Comparison of ENCODE assay signal across 9 cellular contexts in the genomic region with DNA sequence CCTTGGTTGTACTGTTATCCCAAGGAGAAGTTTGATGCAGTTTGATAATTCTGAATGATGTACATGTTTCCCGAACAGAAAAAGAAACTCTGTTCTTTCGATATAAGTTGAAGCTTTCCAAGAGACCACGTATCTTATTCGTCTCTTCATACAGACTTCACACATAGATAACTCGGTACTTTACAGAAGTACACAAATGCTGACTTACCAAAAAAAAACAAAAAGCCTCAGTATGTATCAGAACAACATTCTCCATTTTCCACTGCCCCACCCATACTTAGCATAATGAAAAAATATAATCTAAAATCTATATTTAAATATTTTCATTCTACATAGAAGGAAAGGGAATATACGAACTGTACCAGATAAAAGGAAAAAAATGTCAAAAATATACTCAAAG. TPM values are rescaled to one million over a fixed set of nuclear protein-coding genes. Genes with fewer than 3 reads are reported as not detected.
DNase-seq lines count a peak whose midpoint lies in the region; ATAC-seq and TF ChIP-seq lines count a peak whose summit lies in the region.
"Had no signal": no experiment of that assay in that cellular context is flagged by ENCODE, and none has a peak within 500 bp of the region (broad histone marks: within the 10 kb centered on the region; RNA-seq: fewer than 3 reads in every experiment).

No MANE protein-coding gene starts in this region.

- H3K9me3 ChIP-seq in MG63 (no peaks in the 10 kb centered on the region), endodermal cell (ENCODE audit: control insufficient read depth, low read length) (no peaks in the 10 kb centered on the region), trophoblast cell (ENCODE audit: insufficient read depth, low read depth, low read length) (no peaks in the 10 kb centered on the region)
- H3K9me3 ChIP-seq: upper lobe of right lung had no signal

- H3K27ac Mint-ChIP-seq in endodermal cell = peak overlapping the region; percentile 4

- peak overlapping the region; percentile 77 for H3K4me3 Mint-ChIP-seq in endodermal cell

- no peak overlapping the region for H4K8ac ChIP-seq in trophoblast cell (ENCODE audit: low read depth, low read length)

- H3K4ac ChIP-seq in trophoblast cell (ENCODE audit: low read depth, low read length) = peak overlapping the region; percentile 99

- H3K4me3 ChIP-seq in GM12865 (ENCODE audit: low read depth, low read length) (peak overlapping the region; percentile 99), MG63 (peak overlapping the region; percentile 95), endodermal cell (ENCODE audit: low read length) (peak overlapping the region; percentile 84), trophoblast cell (ENCODE audit: low read depth, low read length) (no peak overlapping the region)

- no peak overlapping the region for H2AFZ ChIP-seq in trophoblast cell (ENCODE audit: insufficient read depth, low read length, poor library complexity)

- H2BK12ac ChIP-seq in trophoblast cell (ENCODE audit: low read length) = no peak overlapping the region

- H3K18ac ChIP-seq in trophoblast cell (ENCODE audit: low read length) = no peak overlapping the region

- H3K4me2 ChIP-seq in trophoblast cell (ENCODE audit: low read length) = no peak overlapping the region

- no peak overlapping the region for H2BK120ac ChIP-seq in trophoblast cell (ENCODE audit: insufficient read depth, low read length, poor library complexity)

- no peak overlapping the region for H4K12ac ChIP-seq in trophoblast cell (ENCODE audit: low read depth, low read length)

- H3K36me3 ChIP-seq in MG63 = no peaks in the 10 kb centered on the region
- no peaks in the 10 kb centered on the region for H3K36me3 ChIP-seq in endodermal cell (ENCODE audit: control insufficient read depth, insufficient read depth, low read length)
- peaks cover 0 to 1% of the 10 kb centered on the region in 2 experiments for H3K36me3 ChIP-seq in trophoblast cell (ENCODE audit: control insufficient read depth in 1 of 2, insufficient read depth in 2 of 2, low read length in 2 of 2)
- H3K36me3 ChIP-seq: upper lobe of right lung had no signal

- H4K91ac ChIP-seq in trophoblast cell (ENCODE audit: low read depth, low read length) = no peak overlapping the region

- H2BK5ac ChIP-seq in trophoblast cell (ENCODE audit: low read depth, low read length, poor library complexity) = no peak overlapping the region

- 88% methylated on average over 5 of the region's 6 CpGs for WGBS in endodermal cell (ENCODE audit: insufficient coverage in 1 of 2, insufficient read length in 1 of 2), 2 experiments
- WGBS in trophoblast cell (ENCODE audit: extremely low coverage, insufficient coverage, insufficient read length) = no CpG with 5 or more reads among the region's 6 CpGs

- no peak overlapping the region for H3K23ac ChIP-seq in trophoblast cell (ENCODE audit: low read length)

- H3K27me3 ChIP-seq in MG63 (no peaks in the 10 kb centered on the region), endodermal cell (ENCODE audit: control insufficient read depth, insufficient read depth, low read length, poor library complexity, severe bottlenecking) (no peaks in the 10 kb centered on the region), trophoblast cell (ENCODE audit: insufficient read depth, low read length) (no peaks in the 10 kb centered on the region)
- H3K27me3 ChIP-seq: brain microvascular endothelial cell, upper lobe of right lung had no signal

- DNase-seq in GM12865 (ENCODE audit: low read depth) = no peak
- no peak for DNase-seq in MG63
- DNase-seq in endodermal cell = no peak
- DNase-seq in trophoblast cell = no peak
- DNase-seq in AG20443 (ENCODE audit: low spot score) = no peak
- no peak for DNase-seq in KBM-7
- DNase-seq: brain microvascular endothelial cell, upper lobe of right lung had no signal

- TF ChIP-seq CTCF in GM12865 (IDR thresholded peaks at IDR 0.05; ENCODE audit: insufficient read depth, low read depth, low read length, missing control alignments) (no peak), endodermal cell (conservative IDR thresholded peaks at IDR 0.05) (no peak)

- H3K27me3 Mint-ChIP-seq in endodermal cell (ENCODE audit: insufficient read depth) = no peaks in the 10 kb centered on the region

- peaks cover 26% of the 10 kb centered on the region for H3K79me2 ChIP-seq in trophoblast cell (ENCODE audit: control insufficient read depth, insufficient read depth, low read length, poor library complexity)

- no peak overlapping the region for H3K14ac ChIP-seq in trophoblast cell (ENCODE audit: low read length)

- peaks cover 3% of the 10 kb centered on the region for H3K36me3 Mint-ChIP-seq in endodermal cell (ENCODE audit: low read depth)

- H3K4me1 ChIP-seq in endodermal cell (ENCODE audit: control insufficient read depth, insufficient read depth, low read length) = peaks cover 2% of the 10 kb centered on the region
- peaks cover 6 to 8% of the 10 kb centered on the region in 2 experiments for H3K4me1 ChIP-seq in trophoblast cell (ENCODE audit: control insufficient read depth in 1 of 2, insufficient read depth in 2 of 2, low read length in 2 of 2)

- H2AK5ac ChIP-seq in trophoblast cell (ENCODE audit: low read length) = no peak overlapping the region

- ATAC-seq in HG02588 (IDR thresholded peaks at IDR 0.05; ENCODE audit: unreplicated experiment) = no peak
- ATAC-seq: upper lobe of right lung had no signal

- H3K79me1 ChIP-seq in trophoblast cell (ENCODE audit: low read length) = peaks cover 16% of the 10 kb centered on the region

- H3K27ac ChIP-seq in endodermal cell (ENCODE audit: low read depth, low read length) (no peak overlapping the region), trophoblast cell (ENCODE audit: low read depth, low read length) (no peak overlapping the region)
- H3K27ac ChIP-seq: upper lobe of right lung had no signal

- H3K9me3 Mint-ChIP-seq in endodermal cell = no peaks in the 10 kb centered on the region

- in situ Hi-C loops in KBM-7 (cut with MboI; ENCODE audit: low pct_unique_long_range_greater_than_20kb, low sequenced_read_pairs) = loop anchor here (25.0 kb wide), 1 partner anchor 404 kb away; a partner anchor contains a TSS

- no peak overlapping the region for H3K9ac ChIP-seq in endodermal cell (ENCODE audit: extremely low read depth, low read length, poor library complexity, severe bottlenecking)
- no peak overlapping the region for H3K9ac ChIP-seq in trophoblast cell (ENCODE audit: low read length)

- peaks cover 45% of the 10 kb centered on the region for H3K4me1 Mint-ChIP-seq in endodermal cell

RNA-seq across cellular contexts. Expression of a gene that starts 2.2 kb away (rescaled TPM):
- total RNA-seq in MG63 (2014; rRNA removed; shearing (Covaris generic); ENCODE audit: low replicate concordance) = 27.5 and 28.7 TPM in 2 replicates
- total RNA-seq in endodermal cell = 10 to 100 TPM; 67.3 to 79.4 TPM
- 47.6 TPM for polyA plus RNA-seq in endodermal cell (2013, experiment 1 of 2)
- polyA plus RNA-seq in endodermal cell (2013, experiment 2 of 2) = 45.6 TPM
- 30.7 and 33.3 TPM in 2 replicates for polyA plus RNA-seq in trophoblast cell (2013)

RNA-seq across cellular contexts. Expression of a gene that starts 47.7 kb away (rescaled TPM):
- 0.03 TPM in 1 of 2 replicates, not detected in the other for total RNA-seq in MG63 (2014; rRNA removed; shearing (Covaris generic); ENCODE audit: low replicate concordance)
- total RNA-seq in endodermal cell = 1 to 10 TPM in 1 of 2 donors, under 1 TPM in 1; 0.73 to 1.9 TPM
- 0.68 TPM for polyA plus RNA-seq in endodermal cell (2013, experiment 1 of 2)
- polyA plus RNA-seq in endodermal cell (2013, experiment 2 of 2) = 0.62 TPM
- polyA plus RNA-seq in trophoblast cell (2013) = 0.08 and 0.12 TPM in 2 replicates
